ENCODE assay signal across 26 cellular contexts in the genomic region with DNA sequence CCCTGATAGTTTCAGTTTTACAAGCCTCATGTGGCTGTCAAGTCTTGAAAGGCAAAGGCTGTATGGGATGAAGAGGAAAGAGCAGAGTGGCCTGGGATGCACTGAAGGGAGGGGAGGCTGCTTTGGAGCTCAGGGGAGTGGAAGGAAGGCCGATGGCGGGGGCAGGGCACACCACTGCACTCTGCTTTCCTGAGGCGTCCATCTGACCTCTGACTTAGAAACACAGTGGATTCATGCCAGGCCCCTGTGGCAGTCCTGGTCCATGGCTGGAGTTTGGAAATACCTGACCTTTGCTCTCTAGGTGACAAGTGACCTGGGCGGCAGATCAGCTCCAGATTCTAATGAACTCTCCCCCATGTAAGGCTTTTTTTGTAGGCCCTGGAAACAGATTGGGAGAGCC.
"Had no signal": no experiment of that assay in that cellular context is flagged by ENCODE, and none has a peak within 500 bp of the region (broad histone marks: within the 10 kb centered on the region; RNA-seq: fewer than 3 reads in every experiment).

No MANE protein-coding gene starts in this region.

- H3K27me3 ChIP-seq: hepatocyte, right atrium auricular region, spleen, upper lobe of left lung, vagina had no signal

- H3K27ac Mint-ChIP-seq: activated CD4-positive, alpha-beta memory T cell treated with anti-CD3 and anti-CD28 coated beads for 36 hours; activated CD4-positive, alpha-beta T cell treated with anti-CD3 and anti-CD28 coated beads, Interleukin-2, amount 10 ng/mL, durations not matched to agents 24 days and 14 days; activated naive CD4-positive, alpha-beta T cell treated with anti-CD3 and anti-CD28 coated beads, Interleukin-2, amount 10 ng/mL, durations not matched to agents 7 days and 5 days; activated T-cell treated with anti-CD3 and anti-CD28 coated beads, Interleukin-2, amount 50 U/mL, for 24 hours; endodermal cell; memory B cell; stimulated activated naive CD8-positive, alpha-beta T cell treated with anti-CD3 and anti-CD28 coated beads, Interleukin-15, Interleukin-2, amounts not matched to agents 100 ng/mL and 50 ng/mL, for 24 hours; T-cell had no signal

- ATAC-seq: activated CD4-positive, CD25-positive, alpha-beta regulatory T cell treated with anti-CD3 and anti-CD28 coated beads, Interleukin-2, amount 50 U/mL, for 24 hours; esophagus mucosa; naive thymus-derived CD8-positive, alpha-beta T cell; T-cell had no signal

- H3K27me3 Mint-ChIP-seq: activated CD4-positive, alpha-beta memory T cell treated with anti-CD3 and anti-CD28 coated beads for 36 hours; activated CD4-positive, alpha-beta T cell treated with anti-CD3 and anti-CD28 coated beads, Interleukin-2, amount 10 ng/mL, durations not matched to agents 24 days and 14 days; activated naive CD4-positive, alpha-beta T cell treated with anti-CD3 and anti-CD28 coated beads, Interleukin-2, amount 10 ng/mL, durations not matched to agents 7 days and 5 days; activated T-cell treated with anti-CD3 and anti-CD28 coated beads, Interleukin-2, amount 50 U/mL, for 24 hours; memory B cell; naive thymus-derived CD8-positive, alpha-beta T cell; stimulated activated naive CD8-positive, alpha-beta T cell treated with anti-CD3 and anti-CD28 coated beads, Interleukin-15, Interleukin-2, amounts not matched to agents 100 ng/mL and 50 ng/mL, for 24 hours; T-cell had no signal

- H3K9me3 ChIP-seq: right atrium auricular region, spleen, upper lobe of left lung, vagina had no signal

- H2AFZ ChIP-seq: hepatocyte, parathyroid adenoma had no signal

- H3K4me3 ChIP-seq: hepatocyte, right atrium auricular region, spleen, upper lobe of left lung, vagina had no signal

- H3K9ac ChIP-seq: parathyroid adenoma had no signal

- H3K4me1 Mint-ChIP-seq: activated CD4-positive, alpha-beta T cell treated with anti-CD3 and anti-CD28 coated beads, Interleukin-2, amount 10 ng/mL, durations not matched to agents 24 days and 14 days; activated naive CD4-positive, alpha-beta T cell treated with anti-CD3 and anti-CD28 coated beads, Interleukin-2, amount 10 ng/mL, durations not matched to agents 7 days and 5 days; endodermal cell; T-cell had no signal

- H3K4me3 Mint-ChIP-seq: activated CD4-positive, alpha-beta memory T cell treated with anti-CD3 and anti-CD28 coated beads for 36 hours; activated CD4-positive, alpha-beta T cell treated with anti-CD3 and anti-CD28 coated beads, Interleukin-2, amount 10 ng/mL, durations not matched to agents 24 days and 14 days; activated naive CD4-positive, alpha-beta T cell treated with anti-CD3 and anti-CD28 coated beads, Interleukin-2, amount 10 ng/mL, durations not matched to agents 7 days and 5 days; activated T-cell treated with anti-CD3 and anti-CD28 coated beads, Interleukin-2, amount 50 U/mL, for 24 hours; endodermal cell; memory B cell; naive thymus-derived CD8-positive, alpha-beta T cell; neural crest cell; stimulated activated naive CD8-positive, alpha-beta T cell treated with anti-CD3 and anti-CD28 coated beads, Interleukin-15, Interleukin-2, amounts not matched to agents 100 ng/mL and 50 ng/mL, for 24 hours; T-cell had no signal

- H3K36me3 ChIP-seq: right atrium auricular region had no signal

- H3K4me2 ChIP-seq: hepatocyte had no signal

- H3K27ac ChIP-seq: hepatocyte, parathyroid adenoma, right atrium auricular region, spleen, vagina, VCaP had no signal

- H3K79me2 ChIP-seq: hepatocyte, parathyroid adenoma had no signal

- H3K36me3 Mint-ChIP-seq: memory B cell had no signal

- DNase-seq: activated CD4-positive, alpha-beta memory T cell treated with anti-CD3 and anti-CD28 coated beads for 36 hours; activated CD4-positive, alpha-beta T cell treated with anti-CD3 and anti-CD28 coated beads, Interleukin-2, amount 10 ng/mL, durations not matched to agents 24 days and 14 days; activated CD8-positive, alpha-beta memory T cell treated with anti-CD3 and anti-CD28 coated beads, Interleukin-2, amount 50 U/mL, for 4 hours; activated gamma-delta T cell; activated naive CD4-positive, alpha-beta T cell treated with anti-CD3 and anti-CD28 coated beads, Interleukin-2, amount 10 ng/mL, durations not matched to agents 7 days and 5 days; activated T-cell treated with anti-CD3 and anti-CD28 coated beads, Interleukin-2, amount 50 U/mL, for 24 hours; amygdala; caudate nucleus; endodermal cell; islet precursor cell; naive thymus-derived CD8-positive, alpha-beta T cell; occipital lobe; spleen; substantia nigra; T-cell; upper lobe of left lung had no signal

- H3K4me1 ChIP-seq: parathyroid adenoma, right atrium auricular region had no signal

- H3K9me3 Mint-ChIP-seq: activated CD4-positive, alpha-beta memory T cell treated with anti-CD3 and anti-CD28 coated beads for 36 hours; activated CD4-positive, alpha-beta T cell treated with anti-CD3 and anti-CD28 coated beads, Interleukin-2, amount 10 ng/mL, durations not matched to agents 24 days and 14 days; activated naive CD4-positive, alpha-beta T cell treated with anti-CD3 and anti-CD28 coated beads, Interleukin-2, amount 10 ng/mL, durations not matched to agents 7 days and 5 days; activated T-cell treated with anti-CD3 and anti-CD28 coated beads, Interleukin-2, amount 50 U/mL, for 24 hours; memory B cell; naive thymus-derived CD8-positive, alpha-beta T cell; neural crest cell; stimulated activated naive CD8-positive, alpha-beta T cell treated with anti-CD3 and anti-CD28 coated beads, Interleukin-15, Interleukin-2, amounts not matched to agents 100 ng/mL and 50 ng/mL, for 24 hours; T-cell had no signal
